ENCODE assay signal across 10 cellular contexts in genomic region chr2:216829533-216829932, GRCh38. TPM values are rescaled to one million over a fixed set of nuclear protein-coding genes. Genes with fewer than 3 reads are reported as not detected.
A peak's percentile ranks its signal among the peaks of the same experiment; 100 is the strongest.
DNase-seq lines count a peak whose midpoint lies in the region; TF ChIP-seq lines count a peak whose summit lies in the region.
"Had no signal": no experiment of that assay in that cellular context is flagged by ENCODE, and none has a peak within 500 bp of the region (broad histone marks: within the 10 kb centered on the region; RNA-seq: fewer than 3 reads in every experiment).

No MANE protein-coding gene starts in this region.

- H3K4me2 ChIP-seq in neural progenitor cell: no peak overlapping the region

- H4K20me1 ChIP-seq in neural progenitor cell (ENCODE audit: low read depth): no peaks in the 10 kb centered on the region

- no peak overlapping the region for H3K27ac ChIP-seq in neural progenitor cell

- no peaks in the 10 kb centered on the region for H3K9me3 Mint-ChIP-seq in neural progenitor cell

- H3K9ac ChIP-seq in neural progenitor cell: no peak overlapping the region

- H3K27me3 ChIP-seq in neural progenitor cell: no peaks in the 10 kb centered on the region

- H3K4me1 Mint-ChIP-seq in neural progenitor cell: peaks cover 34% of the 10 kb centered on the region

- peaks cover 4% of the 10 kb centered on the region for H3K27me3 Mint-ChIP-seq in neural progenitor cell (ENCODE audit: insufficient read depth, low read depth)

- H3K4me1 ChIP-seq in neural progenitor cell: peaks cover 20% of the 10 kb centered on the region
- H3K4me1 ChIP-seq: HAP-1 had no signal

- no peaks in the 10 kb centered on the region for H3K36me3 ChIP-seq in neural progenitor cell
- H3K36me3 ChIP-seq: HAP-1 had no signal

- H2AFZ ChIP-seq in neural progenitor cell (replicated peaks): no peak overlapping the region

- H3F3A ChIP-seq in neural progenitor cell (ENCODE audit: low read depth): no peaks in the 10 kb centered on the region

- no peaks in the 10 kb centered on the region for H3K9me3 ChIP-seq in neural progenitor cell (ENCODE audit: low read depth)
- H3K9me3 ChIP-seq: HAP-1 had no signal

- H3K79me2 ChIP-seq in neural progenitor cell (ENCODE audit: low read depth): no peaks in the 10 kb centered on the region

- no peak for TF ChIP-seq CTCF in neural progenitor cell (IDR thresholded peaks at IDR 0.05)

- no peak overlapping the region for H3K27ac Mint-ChIP-seq in neural progenitor cell

- H3K36me3 Mint-ChIP-seq in neural progenitor cell: no peaks in the 10 kb centered on the region

- H3K4me3 Mint-ChIP-seq in neural progenitor cell: no peak overlapping the region

- no peak overlapping the region for H3K4me3 ChIP-seq in neural progenitor cell
- H3K4me3 ChIP-seq: HAP-1 had no signal

- DNase-seq in GM04503 (ENCODE audit: low read depth) (peak; percentile 11), NCI-H69 (lab: John Stamatoyannopoulos, UW) (peak; percentile 90), fibroblast of the conjunctiva (ENCODE audit: low read depth) (peak; percentile 8), pons (ENCODE audit: low spot score) (peak; percentile 19), Ammon's horn (ENCODE audit: low spot score) (no peak), neural progenitor cell (ENCODE audit: low spot score) (no peak), hippocampal formation (lab: John Stamatoyannopoulos, UW) (no peak), NCI-H187 treated with DMSO at 0.1 percent for 48 hours (lab: John Stamatoyannopoulos, UW) (no peak)

RNA-seq across cellular contexts. Expression of gene TNP1, which starts 30.3 kb away (rescaled TPM):
- not detected in 2 replicates for total RNA-seq in neural progenitor cell (ENCODE audit: low replicate concordance)
- total RNA-seq: activated CD8-positive, alpha-beta memory T cell treated with anti-CD3 and anti-CD28 coated beads for 36 hours had no signal

Comparison
In these comparisons a context has a peak if more than half of its experiments do, and no peak if none do; other contexts are left out.
1. DNase-seq: peak in GM04503 (single experiment), NCI-H69 (single experiment), fibroblast of the conjunctiva (single experiment) and pons (single experiment); none in Ammon's horn (single experiment), neural progenitor cell (single experiment), hippocampal formation (0 of 2) and NCI-H187 treated with DMSO at 0.1 percent for 48 hours (single experiment).